ENCODE assay signal across 6 cellular contexts in genomic region chr1:37166005-37166404, GRCh38.
"Had no signal": no experiment of that assay in that cellular context is flagged by ENCODE, and none has a peak within 500 bp of the region (broad histone marks: within the 10 kb centered on the region; RNA-seq: fewer than 3 reads in every experiment).

No MANE protein-coding gene starts in this region.

- DNase-seq: IMR-90, KBM-7, KG1 had no signal

- FAIRE-seq: HTR-8/SVneo had no signal

- H3K27ac ChIP-seq: HL-60, KMS-11 had no signal

- H3K4me2 ChIP-seq: KMS-11 had no signal

- H3K9ac ChIP-seq: KMS-11 had no signal
